12 cellular contexts compared by ENCODE assay signal in the genomic region with DNA sequence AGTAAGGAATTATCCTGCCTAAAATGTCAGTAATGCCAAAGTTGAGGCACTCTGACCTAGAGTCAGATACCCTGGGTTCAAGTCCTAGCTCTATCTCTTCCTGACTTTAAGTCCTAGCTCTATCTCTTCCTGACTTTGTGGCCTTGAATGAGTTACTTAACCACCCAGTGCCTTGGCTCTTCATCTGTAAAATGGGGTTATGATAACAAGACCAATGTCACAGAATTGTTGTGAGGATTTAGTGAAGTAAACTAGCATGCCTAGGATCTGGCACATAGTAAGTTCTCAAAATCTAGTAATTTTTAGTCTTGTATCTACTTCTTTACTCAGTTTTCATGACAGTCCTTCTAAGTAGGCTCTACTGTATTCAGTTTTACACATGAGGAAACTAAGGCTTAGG. TPM values are rescaled to one million over a fixed set of nuclear protein-coding genes. Genes with fewer than 3 reads are reported as not detected.
A peak's percentile ranks its signal among the peaks of the same experiment; 100 is the strongest.
DNase-seq lines count a peak whose midpoint lies in the region; ATAC-seq, FAIRE-seq and TF ChIP-seq lines count a peak whose summit lies in the region.
"Had no signal": no experiment of that assay in that cellular context is flagged by ENCODE, and none has a peak within 500 bp of the region (broad histone marks: within the 10 kb centered on the region; RNA-seq: fewer than 3 reads in every experiment).

No MANE protein-coding gene starts in this region.

- H3K27me3 Mint-ChIP-seq in CD4-positive, CD25-positive, alpha-beta regulatory T cell = no peaks in the 10 kb centered on the region
- H3K27me3 Mint-ChIP-seq in activated T-helper 1 cell treated with anti-CD3 and anti-CD28 coated beads, Interleukin-12 subunit alpha, Interleukin-12 subunit beta, Interleukin-2, Interleukin-4 antibody, amounts not matched to agents 30 ng/mL and 10 ng/mL and 1 ng/mL, durations not matched to agents 14 hours and 24 hours and 36 hours (ENCODE audit: insufficient read depth) = no peaks in the 10 kb centered on the region
- no peaks in the 10 kb centered on the region for H3K27me3 Mint-ChIP-seq in natural killer cell (ENCODE audit: low read depth in 2 of 2)

- H3K4me1 ChIP-seq in CD4-positive, CD25-positive, alpha-beta regulatory T cell (ENCODE audit: control insufficient read depth, insufficient read depth, low read length, poor library complexity, severe bottlenecking) = peaks cover 79% of the 10 kb centered on the region
- H3K4me1 ChIP-seq in GM23248 (ENCODE audit: insufficient read depth) (peaks cover 72% of the 10 kb centered on the region), small intestine (ENCODE audit: control insufficient read depth in 2 of 2, insufficient read depth in 1 of 2, low read depth in 1 of 2, low read length in 1 of 2) (peaks cover 8 to 30% of the 10 kb centered on the region in 2 donors)

- H3K4me3 ChIP-seq in CD4-positive, CD25-positive, alpha-beta regulatory T cell (ENCODE audit: low read depth, low read length) = peak overlapping the region; percentile 85
- peak overlapping the region; percentile 99 for H3K4me3 ChIP-seq in GM23248
- peak overlapping the region in 1 of 2 donors; percentile 6 for H3K4me3 ChIP-seq in small intestine (ENCODE audit: low read depth in 1 of 2, low read length in 2 of 2)

- TF ChIP-seq CTCF in natural killer cell (IDR thresholded peaks at IDR 0.05) = no peak

- no peak for DNase-seq in CD4-positive, CD25-positive, alpha-beta regulatory T cell
- DNase-seq in GM23248 (no peak), natural killer cell (no peak), small intestine (no peak), COLO668 (lab: John Stamatoyannopoulos, UW; ENCODE audit: unreplicated experiment) (no peak)
- no peak for DNase-seq in activated T-helper 1 cell treated with anti-CD3 and anti-CD28 coated beads, Interleukin-12 subunit alpha, Interleukin-12 subunit beta, Interleukin-2, Interleukin-4 antibody, amounts not matched to agents 30 ng/mL and 10 ng/mL and 1 ng/mL, durations not matched to agents 14 hours and 24 hours and 36 hours (ENCODE audit: low spot score)
- DNase-seq: activated CD4-positive, alpha-beta T cell treated with anti-CD3 and anti-CD28 coated beads for 48 hours; activated naive CD4-positive, alpha-beta T cell; hippocampal formation; MV-4-11 had no signal

- H3K27ac ChIP-seq in CD4-positive, CD25-positive, alpha-beta regulatory T cell (ENCODE audit: insufficient read depth, low read length, poor library complexity, severe bottlenecking) = no peak overlapping the region
- H3K27ac ChIP-seq in GM23248 (peak overlapping the region; percentile 48; the same call in 1 of the 2 replicates), small intestine (ENCODE audit: low read depth in 1 of 2, low read length in 1 of 2) (peak overlapping the region in 1 of 2 donors; percentile 61)
- H3K27ac ChIP-seq: epithelial cell of prostate had no signal

- H3K9me3 Mint-ChIP-seq in CD4-positive, CD25-positive, alpha-beta regulatory T cell = no peaks in the 10 kb centered on the region
- no peaks in the 10 kb centered on the region for H3K9me3 Mint-ChIP-seq in activated T-helper 1 cell treated with anti-CD3 and anti-CD28 coated beads, Interleukin-12 subunit alpha, Interleukin-12 subunit beta, Interleukin-2, Interleukin-4 antibody, amounts not matched to agents 30 ng/mL and 10 ng/mL and 1 ng/mL, durations not matched to agents 14 hours and 24 hours and 36 hours
- H3K9me3 Mint-ChIP-seq in natural killer cell = no peaks in the 10 kb centered on the region

- H3K4me3 Mint-ChIP-seq in CD4-positive, CD25-positive, alpha-beta regulatory T cell = peak overlapping the region; percentile 94 to 97 (median 95)
- H3K4me3 Mint-ChIP-seq in activated T-helper 1 cell treated with anti-CD3 and anti-CD28 coated beads, Interleukin-12 subunit alpha, Interleukin-12 subunit beta, Interleukin-2, Interleukin-4 antibody, amounts not matched to agents 30 ng/mL and 10 ng/mL and 1 ng/mL, durations not matched to agents 14 hours and 24 hours and 36 hours = peak overlapping the region; percentile 90
- H3K4me3 Mint-ChIP-seq in natural killer cell = peak overlapping the region; percentile 76

- H3K9me2 ChIP-seq in GM23248 (ENCODE audit: insufficient read depth) = no peaks in the 10 kb centered on the region

- no peaks in the 10 kb centered on the region for H3K36me3 ChIP-seq in CD4-positive, CD25-positive, alpha-beta regulatory T cell (ENCODE audit: control insufficient read depth, insufficient read depth, low read length)
- H3K36me3 ChIP-seq in GM23248 (ENCODE audit: low read depth) = no peaks in the 10 kb centered on the region
- H3K36me3 ChIP-seq in small intestine (ENCODE audit: control insufficient read depth in 2 of 2, insufficient read depth in 2 of 2, low read length in 2 of 2) = no peaks in the 10 kb centered on the region

- peak overlapping the region; percentile 91; the same call in 1 of the 2 replicates for H3K9ac ChIP-seq in GM23248

- no peaks in the 10 kb centered on the region for H3K9me3 ChIP-seq in CD4-positive, CD25-positive, alpha-beta regulatory T cell (ENCODE audit: control insufficient read depth in 2 of 2, low read length in 2 of 2)
- H3K9me3 ChIP-seq in GM23248 (ENCODE audit: low read depth) = no peaks in the 10 kb centered on the region
- H3K9me3 ChIP-seq in small intestine (ENCODE audit: control insufficient read depth, low read depth) = no peaks in the 10 kb centered on the region

- H3K4me1 Mint-ChIP-seq in CD4-positive, CD25-positive, alpha-beta regulatory T cell = peaks cover 65 to 95% (median 80%) of the 10 kb centered on the region in 4 donors
- peaks cover 64% of the 10 kb centered on the region for H3K4me1 Mint-ChIP-seq in activated T-helper 1 cell treated with anti-CD3 and anti-CD28 coated beads, Interleukin-12 subunit alpha, Interleukin-12 subunit beta, Interleukin-2, Interleukin-4 antibody, amounts not matched to agents 30 ng/mL and 10 ng/mL and 1 ng/mL, durations not matched to agents 14 hours and 24 hours and 36 hours (ENCODE audit: low read depth)
- peaks cover 63 to 78% of the 10 kb centered on the region in 2 donors for H3K4me1 Mint-ChIP-seq in natural killer cell

- no peak for ATAC-seq in CD4-positive, CD25-positive, alpha-beta regulatory T cell (ENCODE audit: low read depth in 2 of 2)
- ATAC-seq in natural killer cell = no peak
- no peak for ATAC-seq in GM19463 (IDR thresholded peaks at IDR 0.05; ENCODE audit: unreplicated experiment)

- H3K36me3 Mint-ChIP-seq in CD4-positive, CD25-positive, alpha-beta regulatory T cell = peaks cover 10% of the 10 kb centered on the region
- H3K36me3 Mint-ChIP-seq in activated T-helper 1 cell treated with anti-CD3 and anti-CD28 coated beads, Interleukin-12 subunit alpha, Interleukin-12 subunit beta, Interleukin-2, Interleukin-4 antibody, amounts not matched to agents 30 ng/mL and 10 ng/mL and 1 ng/mL, durations not matched to agents 14 hours and 24 hours and 36 hours (ENCODE audit: low read depth) = peaks cover 10% of the 10 kb centered on the region
- no peaks in the 10 kb centered on the region for H3K36me3 Mint-ChIP-seq in natural killer cell

- in situ Hi-C loops in GM23248 (cut with MboI) = no loop called here

- no peaks in the 10 kb centered on the region for H3K27me3 ChIP-seq in CD4-positive, CD25-positive, alpha-beta regulatory T cell (ENCODE audit: control insufficient read depth, insufficient read depth, low read length)
- H3K27me3 ChIP-seq in GM23248 (replicated peaks; ENCODE audit: insufficient read depth) (no peaks in the 10 kb centered on the region), small intestine (ENCODE audit: control insufficient read depth in 2 of 2, insufficient read depth in 2 of 2, low read length in 2 of 2) (no peaks in the 10 kb centered on the region)

- H2AFZ ChIP-seq in GM23248 = no peak overlapping the region

- H3K4me2 ChIP-seq in GM23248 (ENCODE audit: unreplicated experiment) = peak overlapping the region; percentile 93

- H3F3A ChIP-seq in GM23248 (ENCODE audit: insufficient read depth) = peaks cover 50% of the 10 kb centered on the region

- H4K20me1 ChIP-seq in GM23248 (ENCODE audit: insufficient read depth) = no peaks in the 10 kb centered on the region

- intact Hi-C loops in activated T-helper 1 cell treated with anti-CD3 and anti-CD28 coated beads, Interleukin-12 subunit alpha, Interleukin-12 subunit beta, Interleukin-2, Interleukin-4 antibody, amounts not matched to agents 30 ng/mL and 10 ng/mL and 1 ng/mL, durations not matched to agents 14 hours and 24 hours and 36 hours (cut with micrococcal nuclease) = loop anchor here (10.0 kb wide), 1 partner anchor 1684 kb away; no protein-coding TSS in a partner anchor
- intact Hi-C loops in natural killer cell (cut with micrococcal nuclease) = no loop called here

- H3K79me2 ChIP-seq in GM23248 (ENCODE audit: insufficient read depth) = peaks cover 80% of the 10 kb centered on the region

- no peak for FAIRE-seq in small intestine (lab: Jason Lieb, UNC)

- H3K27ac Mint-ChIP-seq in CD4-positive, CD25-positive, alpha-beta regulatory T cell = peak overlapping the region in 2 of 3 donors; percentile 92 to 93
- H3K27ac Mint-ChIP-seq in activated T-helper 1 cell treated with anti-CD3 and anti-CD28 coated beads, Interleukin-12 subunit alpha, Interleukin-12 subunit beta, Interleukin-2, Interleukin-4 antibody, amounts not matched to agents 30 ng/mL and 10 ng/mL and 1 ng/mL, durations not matched to agents 14 hours and 24 hours and 36 hours = no peak overlapping the region
- H3K27ac Mint-ChIP-seq in natural killer cell = peak overlapping the region; percentile 61 to 90

RNA-seq across cellular contexts. Expression of a gene that starts 2.0 kb away (rescaled TPM):
- 19.9 TPM for total RNA-seq in CD4-positive, CD25-positive, alpha-beta regulatory T cell
- 10 to 100 TPM; 24.1 to 37.5 (median 35.2) TPM for polyA plus RNA-seq in CD4-positive, CD25-positive, alpha-beta regulatory T cell
- 38.2 and 41.9 TPM in 2 replicates for total RNA-seq in GM23248 (2014; rRNA removed; shearing (Covaris generic))
- polyA plus RNA-seq in GM23248 (2016; fragmentation: Nextera tagmentation; extraction: Ambion mirVana) (34.5 and 37.0 TPM in 2 replicates), small intestine (1 to 10 TPM; 3.8 to 8.9 (median 5.1) TPM)
- total RNA-seq in activated T-helper 1 cell treated with anti-CD3 and anti-CD28 coated beads, Interleukin-12 subunit alpha, Interleukin-12 subunit beta, Interleukin-2, Interleukin-4 antibody, amounts not matched to agents 30 ng/mL and 10 ng/mL and 1 ng/mL, durations not matched to agents 14 hours and 24 hours and 36 hours = 16.0 and 18.2 TPM in 2 replicates
- 10 to 100 TPM in 2 of 3 donors, 1 to 10 TPM in 1; 8.1 to 12.6 (median 10.8) TPM for total RNA-seq in natural killer cell
